Comparison of ENCODE assay signal across 1 cellular context in genomic region chr11:48056325-48057183, GRCh38.
TF ChIP-seq lines count a peak whose summit lies in the region.

No MANE protein-coding gene starts in this region.

TF ChIP-seq in GM23338, 12 proteins besides CTCF, POLR2A, EP300 and RAD21 (continued from another document):
- TF ChIP-seq POLR2AphosphoS5 (IDR thresholded peaks at IDR 0.05; ENCODE audit: low read depth) (no peak), ZNF114 (CRISPR knock-in tag; IDR thresholded peaks at IDR 0.05) (no peak), JUNB (IDR thresholded peaks at IDR 0.05; ENCODE audit: unreplicated experiment) (no peak), ETS1 (IDR thresholded peaks at IDR 0.05) (no peak), ZNF331 (CRISPR knock-in tag; IDR thresholded peaks at IDR 0.05; ENCODE audit: low read depth) (no peak), STAT1 (IDR thresholded peaks at IDR 0.05; ENCODE audit: unreplicated experiment) (no peak)
